In genomic region chr1:246470588-246470987, GRCh38 we compare ENCODE assay signal across 25 cellular contexts.
"Had no signal": no experiment of that assay in that cellular context is flagged by ENCODE, and none has a peak within 500 bp of the region (broad histone marks: within the 10 kb centered on the region; RNA-seq: fewer than 3 reads in every experiment).

No MANE protein-coding gene starts in this region.

- FAIRE-seq: colon, endothelial cell of umbilical vein, frontal cortex, kidney had no signal

- DNase-seq: dermis blood vessel endothelial cell; dorsolateral prefrontal cortex; effector CD4-positive, alpha-beta T cell; effector memory CD4-positive, alpha-beta T cell; foreskin keratinocyte; heart left ventricle; hypothalamus; immature natural killer cell; islet precursor cell; kidney; kidney glomerular epithelial cell; left colon; left ventricle myocardium inferior; lower lobe of right lung; mesenchymal stem cell; mucosa of descending colon; naive B cell had no signal

- H3K36me3 ChIP-seq: esophagus muscularis mucosa, gastroesophageal sphincter, heart left ventricle, left ventricle myocardium inferior, lower lobe of right lung had no signal

- H2AFZ ChIP-seq: hepatocyte had no signal

- ATAC-seq: foreskin keratinocyte, gastroesophageal sphincter, heart left ventricle, left colon, left lobe of liver, lower lobe of right lung, mucosa of descending colon had no signal

- H3K4me1 ChIP-seq: foreskin keratinocyte, gastroesophageal sphincter, heart left ventricle, left ventricle myocardium inferior, lower lobe of right lung had no signal

- H3K4me3 ChIP-seq: coronary artery, dorsolateral prefrontal cortex, esophagus muscularis mucosa, gastroesophageal sphincter, heart left ventricle, hepatocyte, left ventricle myocardium inferior, lower lobe of right lung, mucosa of descending colon had no signal

- H3K4me2 ChIP-seq: hepatocyte had no signal

- H3K27me3 ChIP-seq: dorsolateral prefrontal cortex, esophagus muscularis mucosa, foreskin keratinocyte, gastroesophageal sphincter, heart left ventricle, hepatocyte had no signal

- H3K27ac ChIP-seq: coronary artery, dorsolateral prefrontal cortex, esophagus muscularis mucosa, foreskin keratinocyte, gastroesophageal sphincter, heart left ventricle, hepatocyte, left ventricle myocardium inferior, lower lobe of right lung had no signal

- H3K9me3 ChIP-seq: esophagus muscularis mucosa, gastroesophageal sphincter, heart left ventricle, left ventricle myocardium inferior, lower lobe of right lung, mucosa of descending colon had no signal
